ENCODE assay signal across 1 cellular context in the genomic region with DNA sequence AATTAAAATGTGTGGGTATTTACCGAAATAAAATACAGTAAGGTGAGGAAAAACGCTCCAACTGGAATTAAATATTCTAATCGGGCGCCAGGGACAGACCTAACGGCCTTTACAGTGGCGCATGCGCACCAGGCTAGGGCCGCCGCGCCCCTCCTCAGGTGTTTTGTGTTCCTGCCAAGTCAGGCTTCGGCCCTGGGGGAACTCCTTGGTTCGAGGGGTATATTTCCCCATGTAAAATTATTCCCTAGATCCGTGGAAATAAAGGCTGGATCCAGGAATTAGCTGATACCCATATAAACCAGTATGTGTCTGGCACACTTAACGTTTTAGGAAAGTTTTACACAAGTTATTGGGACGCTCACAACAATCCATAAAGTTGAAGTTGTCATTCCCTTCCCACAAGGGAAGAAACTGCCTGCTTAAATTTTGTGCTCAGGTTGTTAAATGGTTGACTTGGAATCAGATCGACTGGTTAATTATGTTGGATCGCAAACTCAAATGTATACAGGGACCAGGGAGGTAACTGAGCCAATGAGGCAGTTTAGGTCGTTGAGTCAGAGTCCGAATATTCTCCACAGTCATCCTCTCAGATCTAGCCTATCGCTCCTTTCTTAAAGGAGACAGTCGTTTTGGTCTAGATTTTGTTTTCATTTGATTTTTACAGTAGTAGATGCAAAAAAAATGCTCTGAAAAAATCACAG.
TF ChIP-seq lines count a peak whose summit lies in the region.

No MANE protein-coding gene starts in this region.

TF ChIP-seq in K562, 482 proteins besides CTCF, POLR2A, EP300 and RAD21 (continued from another document and continues in another):
- TF ChIP-seq, protein P1, sequence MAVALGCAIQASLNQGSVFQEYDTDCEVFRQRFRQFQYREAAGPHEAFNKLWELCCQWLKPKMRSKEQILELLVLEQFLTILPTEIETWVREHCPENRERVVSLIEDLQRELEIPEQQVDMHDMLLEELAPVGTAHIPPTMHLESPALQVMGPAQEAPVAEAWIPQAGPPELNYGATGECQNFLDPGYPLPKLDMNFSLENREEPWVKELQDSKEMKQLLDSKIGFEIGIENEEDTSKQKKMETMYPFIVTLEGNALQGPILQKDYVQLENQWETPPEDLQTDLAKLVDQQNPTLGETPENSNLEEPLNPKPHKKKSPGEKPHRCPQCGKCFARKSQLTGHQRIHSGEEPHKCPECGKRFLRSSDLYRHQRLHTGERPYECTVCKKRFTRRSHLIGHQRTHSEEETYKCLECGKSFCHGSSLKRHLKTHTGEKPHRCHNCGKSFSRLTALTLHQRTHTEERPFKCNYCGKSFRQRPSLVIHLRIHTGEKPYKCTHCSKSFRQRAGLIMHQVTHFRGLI (CRISPR knock-in tag; IDR thresholded peaks at IDR 0.05) = no peak
- no peak for TF ChIP-seq ZNF707 (CRISPR knock-in tag; conservative IDR thresholded peaks at IDR 0.05)
- no peak for TF ChIP-seq SMAD3 (CRISPR knock-in tag; conservative IDR thresholded peaks at IDR 0.05)
- TF ChIP-seq, protein P2, sequence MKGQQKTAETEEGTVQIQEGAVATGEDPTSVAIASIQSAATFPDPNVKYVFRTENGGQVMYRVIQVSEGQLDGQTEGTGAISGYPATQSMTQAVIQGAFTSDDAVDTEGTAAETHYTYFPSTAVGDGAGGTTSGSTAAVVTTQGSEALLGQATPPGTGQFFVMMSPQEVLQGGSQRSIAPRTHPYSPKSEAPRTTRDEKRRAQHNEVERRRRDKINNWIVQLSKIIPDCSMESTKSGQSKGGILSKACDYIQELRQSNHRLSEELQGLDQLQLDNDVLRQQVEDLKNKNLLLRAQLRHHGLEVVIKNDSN (CRISPR knock-in tag; IDR thresholded peaks at IDR 0.05) = no peak
- TF ChIP-seq WHSC1 (IDR thresholded peaks at IDR 0.05; ENCODE audit: low read length) = no peak
- peak; percentile 61; the same call in 1 of the 2 replicates for TF ChIP-seq POLR2H (tag; IDR thresholded peaks at IDR 0.05; ENCODE audit: low read depth)
- no peak for TF ChIP-seq RUNX1 (IDR thresholded peaks at IDR 0.05; ENCODE audit: low read depth)
- TF ChIP-seq ZNF354B (CRISPR knock-in tag; IDR thresholded peaks at IDR 0.05) = no peak
- no peak for TF ChIP-seq POLR3A (IDR thresholded peaks at IDR 0.05; ENCODE audit: borderline replicate concordance, extremely low read depth, insufficient read depth, insufficient read length)
- TF ChIP-seq SP2 (IDR thresholded peaks at IDR 0.05; ENCODE audit: extremely low read depth, low read depth, low read length, poor library complexity, severe bottlenecking) = no peak
- TF ChIP-seq, protein P3, sequence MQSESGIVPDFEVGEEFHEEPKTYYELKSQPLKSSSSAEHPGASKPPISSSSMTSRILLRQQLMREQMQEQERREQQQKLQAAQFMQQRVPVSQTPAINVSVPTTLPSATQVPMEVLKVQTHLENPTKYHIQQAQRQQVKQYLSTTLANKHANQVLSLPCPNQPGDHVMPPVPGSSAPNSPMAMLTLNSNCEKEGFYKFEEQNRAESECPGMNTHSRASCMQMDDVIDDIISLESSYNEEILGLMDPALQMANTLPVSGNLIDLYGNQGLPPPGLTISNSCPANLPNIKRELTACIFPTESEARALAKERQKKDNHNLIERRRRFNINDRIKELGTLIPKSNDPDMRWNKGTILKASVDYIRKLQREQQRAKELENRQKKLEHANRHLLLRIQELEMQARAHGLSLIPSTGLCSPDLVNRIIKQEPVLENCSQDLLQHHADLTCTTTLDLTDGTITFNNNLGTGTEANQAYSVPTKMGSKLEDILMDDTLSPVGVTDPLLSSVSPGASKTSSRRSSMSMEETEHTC (IDR thresholded peaks at IDR 0.05) = no peak
- no peak for TF ChIP-seq PCBP2 (IDR thresholded peaks at IDR 0.05; ENCODE audit: low read depth, low read length, poor library complexity, severe bottlenecking)
- TF ChIP-seq ZNF232 (CRISPR knock-in tag; IDR thresholded peaks at IDR 0.05) = no peak
- no peak for TF ChIP-seq SLC30A9 (CRISPR knock-in tag; IDR thresholded peaks at IDR 0.05)
- TF ChIP-seq HDAC1 (IDR thresholded peaks at IDR 0.05) = peak in 1 of 2 experiments; percentile 14; a peak in 1 of 4 replicates
- TF ChIP-seq ZNF551 (CRISPR knock-in tag; IDR thresholded peaks at IDR 0.05) = no peak
- peak; percentile 26; the same call in 1 of the 2 replicates for TF ChIP-seq HDGF (IDR thresholded peaks at IDR 0.05)
- no peak for TF ChIP-seq CSDE1 (IDR thresholded peaks at IDR 0.05)
- no peak for TF ChIP-seq GABPB2 (CRISPR knock-in tag; conservative IDR thresholded peaks at IDR 0.05)
- TF ChIP-seq SMARCE1 (IDR thresholded peaks at IDR 0.05) = 0 out of 2 replicates have a peak, but pooled peaks have one; percentile 44
- TF ChIP-seq ZNF444 (CRISPR knock-in tag; IDR thresholded peaks at IDR 0.05) = no peak
- TF ChIP-seq, protein P4, sequence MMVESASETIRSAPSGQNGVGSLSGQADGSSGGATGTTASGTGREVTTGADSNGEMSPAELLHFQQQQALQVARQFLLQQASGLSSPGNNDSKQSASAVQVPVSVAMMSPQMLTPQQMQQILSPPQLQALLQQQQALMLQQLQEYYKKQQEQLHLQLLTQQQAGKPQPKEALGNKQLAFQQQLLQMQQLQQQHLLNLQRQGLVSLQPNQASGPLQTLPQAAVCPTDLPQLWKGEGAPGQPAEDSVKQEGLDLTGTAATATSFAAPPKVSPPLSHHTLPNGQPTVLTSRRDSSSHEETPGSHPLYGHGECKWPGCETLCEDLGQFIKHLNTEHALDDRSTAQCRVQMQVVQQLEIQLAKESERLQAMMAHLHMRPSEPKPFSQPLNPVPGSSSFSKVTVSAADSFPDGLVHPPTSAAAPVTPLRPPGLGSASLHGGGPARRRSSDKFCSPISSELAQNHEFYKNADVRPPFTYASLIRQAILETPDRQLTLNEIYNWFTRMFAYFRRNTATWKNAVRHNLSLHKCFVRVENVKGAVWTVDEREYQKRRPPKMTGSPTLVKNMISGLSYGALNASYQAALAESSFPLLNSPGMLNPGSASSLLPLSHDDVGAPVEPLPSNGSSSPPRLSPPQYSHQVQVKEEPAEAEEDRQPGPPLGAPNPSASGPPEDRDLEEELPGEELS (CRISPR knock-in tag; IDR thresholded peaks at IDR 0.05; ENCODE audit: borderline replicate concordance) = no peak
- TF ChIP-seq RBM14 (IDR thresholded peaks at IDR 0.05; ENCODE audit: borderline replicate concordance, insufficient read depth, low read depth, low read length) = no peak
- TF ChIP-seq CREB1 (IDR thresholded peaks at IDR 0.05) = no peak
- TF ChIP-seq CREB1 (CRISPR knock-in tag; IDR thresholded peaks at IDR 0.05) = 0 out of 2 replicates have a peak, but pooled peaks have one; percentile 13
- no peak for TF ChIP-seq GATAD2A (IDR thresholded peaks at IDR 0.05)
- TF ChIP-seq, protein P5, sequence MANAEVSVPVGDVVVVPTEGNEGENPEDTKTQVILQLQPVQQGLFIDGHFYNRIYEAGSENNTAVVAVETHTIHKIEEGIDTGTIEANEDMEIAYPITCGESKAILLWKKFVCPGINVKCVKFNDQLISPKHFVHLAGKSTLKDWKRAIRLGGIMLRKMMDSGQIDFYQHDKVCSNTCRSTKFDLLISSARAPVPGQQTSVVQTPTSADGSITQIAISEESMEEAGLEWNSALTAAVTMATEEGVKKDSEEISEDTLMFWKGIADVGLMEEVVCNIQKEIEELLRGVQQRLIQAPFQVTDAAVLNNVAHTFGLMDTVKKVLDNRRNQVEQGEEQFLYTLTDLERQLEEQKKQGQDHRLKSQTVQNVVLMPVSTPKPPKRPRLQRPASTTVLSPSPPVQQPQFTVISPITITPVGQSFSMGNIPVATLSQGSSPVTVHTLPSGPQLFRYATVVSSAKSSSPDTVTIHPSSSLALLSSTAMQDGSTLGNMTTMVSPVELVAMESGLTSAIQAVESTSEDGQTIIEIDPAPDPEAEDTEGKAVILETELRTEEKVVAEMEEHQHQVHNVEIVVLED (CRISPR knock-in tag; IDR thresholded peaks at IDR 0.05) = no peak
- TF ChIP-seq, protein P6, sequence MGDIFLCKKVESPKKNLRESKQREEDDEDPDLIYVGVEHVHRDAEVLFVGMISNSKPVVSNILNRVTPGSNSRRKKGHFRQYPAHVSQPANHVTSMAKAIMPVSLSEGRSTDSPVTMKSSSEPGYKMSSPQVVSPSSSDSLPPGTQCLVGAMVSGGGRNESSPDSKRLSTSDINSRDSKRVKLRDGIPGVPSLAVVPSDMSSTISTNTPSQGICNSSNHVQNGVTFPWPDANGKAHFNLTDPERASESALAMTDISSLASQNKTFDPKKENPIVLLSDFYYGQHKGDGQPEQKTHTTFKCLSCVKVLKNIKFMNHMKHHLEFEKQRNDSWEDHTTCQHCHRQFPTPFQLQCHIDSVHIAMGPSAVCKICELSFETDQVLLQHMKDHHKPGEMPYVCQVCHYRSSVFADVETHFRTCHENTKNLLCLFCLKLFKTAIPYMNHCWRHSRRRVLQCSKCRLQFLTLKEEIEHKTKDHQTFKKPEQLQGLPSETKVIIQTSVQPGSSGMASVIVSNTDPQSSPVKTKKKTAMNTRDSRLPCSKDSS (IDR thresholded peaks at IDR 0.05; ENCODE audit: low read depth, partially characterized antibody) = no peak
- TF ChIP-seq ZFP36 (IDR thresholded peaks at IDR 0.05; ENCODE audit: low read depth, low read length, partially characterized antibody) = no peak
- no peak for TF ChIP-seq GATAD2B (IDR thresholded peaks at IDR 0.05; ENCODE audit: borderline replicate concordance)
- no peak for TF ChIP-seq FOXP1 (CRISPR knock-in tag; IDR thresholded peaks at IDR 0.05)
- TF ChIP-seq TEAD2 (tag; IDR thresholded peaks at IDR 0.05) = no peak
- TF ChIP-seq LCOR (CRISPR knock-in tag; IDR thresholded peaks at IDR 0.05) = peak; percentile 48; the same call in 1 of the 2 replicates
- TF ChIP-seq ZC3H11A (IDR thresholded peaks at IDR 0.05; ENCODE audit: low read depth, low read length) = no peak
- TF ChIP-seq PPARD (CRISPR knock-in tag; IDR thresholded peaks at IDR 0.05) = no peak
- no peak for TF ChIP-seq CEBPG (CRISPR knock-in tag; IDR thresholded peaks at IDR 0.05)
- no peak for TF ChIP-seq CEBPG (tag; conservative IDR thresholded peaks at IDR 0.05 in 1 of 2, IDR thresholded peaks at IDR 0.05 in 1 of 2)
- peak; percentile 72 for TF ChIP-seq SMAD1 (IDR thresholded peaks at IDR 0.05; ENCODE audit: low read depth, low read length, partially characterized antibody)
- no peak for TF ChIP-seq NCOA1 (IDR thresholded peaks at IDR 0.05; ENCODE audit: low read depth)
- TF ChIP-seq POLR2AphosphoS2 (IDR thresholded peaks at IDR 0.05; ENCODE audit: low read length) = no peak
- no peak for TF ChIP-seq ZNF696 (CRISPR knock-in tag; conservative IDR thresholded peaks at IDR 0.05)
- TF ChIP-seq, protein P7, sequence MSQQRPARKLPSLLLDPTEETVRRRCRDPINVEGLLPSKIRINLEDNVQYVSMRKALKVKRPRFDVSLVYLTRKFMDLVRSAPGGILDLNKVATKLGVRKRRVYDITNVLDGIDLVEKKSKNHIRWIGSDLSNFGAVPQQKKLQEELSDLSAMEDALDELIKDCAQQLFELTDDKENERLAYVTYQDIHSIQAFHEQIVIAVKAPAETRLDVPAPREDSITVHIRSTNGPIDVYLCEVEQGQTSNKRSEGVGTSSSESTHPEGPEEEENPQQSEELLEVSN (IDR thresholded peaks at IDR 0.05; ENCODE audit: borderline replicate concordance in 1 of 2, extremely low read depth in 1 of 2, insufficient read depth in 1 of 2, insufficient read length in 1 of 2, low read depth in 1 of 2, low read length in 1 of 2, poor library complexity in 1 of 2, severe bottlenecking in 1 of 2) = peak in 1 of 2 experiments; percentile 66
- no peak for TF ChIP-seq ZNF408 (CRISPR knock-in tag; IDR thresholded peaks at IDR 0.05; ENCODE audit: low read depth)
- TF ChIP-seq SP1 (CRISPR knock-in tag; IDR thresholded peaks at IDR 0.05) = peak; percentile 15; the same call in 1 of the 2 replicates
- TF ChIP-seq PHF8 (IDR thresholded peaks at IDR 0.05; ENCODE audit: borderline replicate concordance, low read length) = peak; percentile 29; the same call in 1 of the 2 replicates
- TF ChIP-seq TCFL5 (CRISPR knock-in tag; conservative IDR thresholded peaks at IDR 0.05) = no peak
- TF ChIP-seq, protein P8, sequence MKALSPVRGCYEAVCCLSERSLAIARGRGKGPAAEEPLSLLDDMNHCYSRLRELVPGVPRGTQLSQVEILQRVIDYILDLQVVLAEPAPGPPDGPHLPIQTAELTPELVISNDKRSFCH (CRISPR knock-in tag; IDR thresholded peaks at IDR 0.05) = no peak
- TF ChIP-seq, protein P8 (tag; IDR thresholded peaks at IDR 0.05) = no peak
- TF ChIP-seq, protein P9, sequence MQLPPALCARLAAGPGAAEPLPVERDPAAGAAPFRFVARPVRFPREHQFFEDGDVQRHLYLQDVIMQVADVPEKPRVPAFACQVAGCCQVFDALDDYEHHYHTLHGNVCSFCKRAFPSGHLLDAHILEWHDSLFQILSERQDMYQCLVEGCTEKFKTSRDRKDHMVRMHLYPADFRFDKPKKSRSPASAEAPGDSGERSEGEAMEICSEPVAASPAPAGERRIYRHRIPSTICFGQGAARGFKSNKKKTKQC (CRISPR knock-in tag; IDR thresholded peaks at IDR 0.05) = no peak
- no peak for TF ChIP-seq ETV6 (IDR thresholded peaks at IDR 0.05; ENCODE audit: borderline replicate concordance in 1 of 2, low read depth in 2 of 2, low read length in 1 of 2)
- no peak for TF ChIP-seq ETV6 (CRISPR knock-in tag; IDR thresholded peaks at IDR 0.05; ENCODE audit: borderline replicate concordance)
- TF ChIP-seq, protein P10, sequence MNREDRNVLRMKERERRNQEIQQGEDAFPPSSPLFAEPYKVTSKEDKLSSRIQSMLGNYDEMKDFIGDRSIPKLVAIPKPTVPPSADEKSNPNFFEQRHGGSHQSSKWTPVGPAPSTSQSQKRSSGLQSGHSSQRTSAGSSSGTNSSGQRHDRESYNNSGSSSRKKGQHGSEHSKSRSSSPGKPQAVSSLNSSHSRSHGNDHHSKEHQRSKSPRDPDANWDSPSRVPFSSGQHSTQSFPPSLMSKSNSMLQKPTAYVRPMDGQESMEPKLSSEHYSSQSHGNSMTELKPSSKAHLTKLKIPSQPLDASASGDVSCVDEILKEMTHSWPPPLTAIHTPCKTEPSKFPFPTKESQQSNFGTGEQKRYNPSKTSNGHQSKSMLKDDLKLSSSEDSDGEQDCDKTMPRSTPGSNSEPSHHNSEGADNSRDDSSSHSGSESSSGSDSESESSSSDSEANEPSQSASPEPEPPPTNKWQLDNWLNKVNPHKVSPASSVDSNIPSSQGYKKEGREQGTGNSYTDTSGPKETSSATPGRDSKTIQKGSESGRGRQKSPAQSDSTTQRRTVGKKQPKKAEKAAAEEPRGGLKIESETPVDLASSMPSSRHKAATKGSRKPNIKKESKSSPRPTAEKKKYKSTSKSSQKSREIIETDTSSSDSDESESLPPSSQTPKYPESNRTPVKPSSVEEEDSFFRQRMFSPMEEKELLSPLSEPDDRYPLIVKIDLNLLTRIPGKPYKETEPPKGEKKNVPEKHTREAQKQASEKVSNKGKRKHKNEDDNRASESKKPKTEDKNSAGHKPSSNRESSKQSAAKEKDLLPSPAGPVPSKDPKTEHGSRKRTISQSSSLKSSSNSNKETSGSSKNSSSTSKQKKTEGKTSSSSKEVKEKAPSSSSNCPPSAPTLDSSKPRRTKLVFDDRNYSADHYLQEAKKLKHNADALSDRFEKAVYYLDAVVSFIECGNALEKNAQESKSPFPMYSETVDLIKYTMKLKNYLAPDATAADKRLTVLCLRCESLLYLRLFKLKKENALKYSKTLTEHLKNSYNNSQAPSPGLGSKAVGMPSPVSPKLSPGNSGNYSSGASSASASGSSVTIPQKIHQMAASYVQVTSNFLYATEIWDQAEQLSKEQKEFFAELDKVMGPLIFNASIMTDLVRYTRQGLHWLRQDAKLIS (CRISPR knock-in tag; IDR thresholded peaks at IDR 0.05) = peak; percentile 87; the same call in 1 of the 2 replicates
- no peak for TF ChIP-seq ZNF24 (IDR thresholded peaks at IDR 0.05)
- no peak for TF ChIP-seq TBL1XR1 (IDR thresholded peaks at IDR 0.05; ENCODE audit: low read length in 2 of 2)
- TF ChIP-seq MEF2D (tag; conservative IDR thresholded peaks at IDR 0.05; ENCODE audit: low read depth) = no peak
- TF ChIP-seq ZNF212 (CRISPR knock-in tag; IDR thresholded peaks at IDR 0.05) = no peak
